ENCODE assay signal across 1 cellular context in genomic region chr7:65503434-65504152, GRCh38.
TF ChIP-seq lines count a peak whose summit lies in the region.

No MANE protein-coding gene starts in this region.

TF ChIP-seq in IMR-90, 13 proteins besides CTCF, POLR2A, EP300 and RAD21 (continued from another document):
- TF ChIP-seq CEBPB (IDR thresholded peaks at IDR 0.05; ENCODE audit: low read depth, low read length), result peak; percentile 29; the same call in 1 of the 2 replicates
- TF ChIP-seq MAFK (IDR thresholded peaks at IDR 0.05; ENCODE audit: low read depth, low read length), result no peak
- TF ChIP-seq MXI1 (IDR thresholded peaks at IDR 0.05; ENCODE audit: borderline replicate concordance, low read depth, low read length), result no peak
TF ChIP-seq in IMR-90: peak in this region for 1.
